9 cellular contexts compared by ENCODE assay signal in the genomic region with DNA sequence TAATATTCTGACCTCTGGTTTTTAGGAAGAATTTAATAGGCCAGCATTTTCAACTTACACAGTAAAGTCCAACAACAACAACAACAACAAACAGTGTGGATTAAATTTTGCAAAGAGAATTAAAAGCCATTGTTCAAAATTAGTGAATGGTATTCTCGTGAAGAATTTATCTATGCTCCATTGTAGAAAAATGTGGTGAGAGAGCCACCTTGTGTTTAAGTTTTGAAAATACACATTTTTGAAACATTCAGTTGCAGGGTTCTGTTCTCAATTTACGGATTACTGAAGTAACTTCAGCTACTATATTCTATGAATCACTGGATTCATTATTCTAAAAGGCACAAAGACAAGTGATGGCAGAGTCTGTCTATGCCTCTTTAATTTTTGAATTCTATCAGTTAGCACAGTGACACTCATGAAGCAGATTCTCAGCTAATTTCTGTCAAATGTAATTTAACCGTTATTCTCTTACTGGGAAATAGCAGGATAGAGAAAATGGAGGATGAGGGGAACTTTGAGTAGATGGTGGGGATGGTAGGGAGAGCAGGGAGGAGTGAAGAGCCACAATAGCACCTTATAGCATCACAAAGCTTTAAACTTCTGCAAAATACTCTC. TPM values are rescaled to one million over a fixed set of nuclear protein-coding genes. Genes with fewer than 3 reads are reported as not detected.
A peak's percentile ranks its signal among the peaks of the same experiment; 100 is the strongest.
DNase-seq lines count a peak whose midpoint lies in the region; ATAC-seq and TF ChIP-seq lines count a peak whose summit lies in the region.
"Had no signal": no experiment of that assay in that cellular context is flagged by ENCODE, and none has a peak within 500 bp of the region (broad histone marks: within the 10 kb centered on the region; RNA-seq: fewer than 3 reads in every experiment).

No MANE protein-coding gene starts in this region.

- no peak for TF ChIP-seq POLR2A in HCT116 (IDR thresholded peaks at IDR 0.05; ENCODE audit: borderline replicate concordance, extremely low read depth, insufficient read depth, insufficient read length)

- peak; percentile 29 to 65 (median 45); a peak in 4 of 6 replicates for TF ChIP-seq CTCF in HCT116 (IDR thresholded peaks at IDR 0.05 in 2 of 3, conservative IDR thresholded peaks at IDR 0.05 in 1 of 3; ENCODE audit: borderline replicate concordance in 1 of 3, insufficient read depth in 1 of 3, low read depth in 2 of 3, low read length in 2 of 3)
- TF ChIP-seq CTCF in OCI-LY1 (IDR thresholded peaks at IDR 0.05; ENCODE audit: low read length): peak; percentile 64
- TF ChIP-seq CTCF in epithelial cell of esophagus (IDR thresholded peaks at IDR 0.05; ENCODE audit: insufficient read depth, low read depth, low read length, missing control alignments): peak; percentile 37
- peak; percentile 51 for TF ChIP-seq CTCF in osteoblast (IDR thresholded peaks at IDR 0.05; ENCODE audit: extremely low read depth, low read depth, low read length)

- no peaks in the 10 kb centered on the region for H3F3A ChIP-seq in OCI-LY1 (ENCODE audit: insufficient read depth, low read length)

- ATAC-seq in HCT116 (0 out of 2 replicates have a peak, but pooled peaks have one; percentile 57), GM18520 (IDR thresholded peaks at IDR 0.05; ENCODE audit: unreplicated experiment) (no peak), HG02571 (IDR thresholded peaks at IDR 0.05; ENCODE audit: unreplicated experiment) (no peak)

- no peaks in the 10 kb centered on the region for H3K27me3 ChIP-seq in HCT116 (ENCODE audit: insufficient read depth, low read length)
- H3K27me3 ChIP-seq in OCI-LY1 (ENCODE audit: insufficient read depth, low read length): no peaks in the 10 kb centered on the region
- no peaks in the 10 kb centered on the region for H3K27me3 ChIP-seq in osteoblast (ENCODE audit: insufficient read depth, low read length)

- CTCF ChIA-PET in HCT116 (lab: Charles Lee): interaction anchor here (0.7 to 1.8 kb wide), 14 partner anchors 8 to 911 kb away, joined by 3 to 17 read pairs (median 5); no protein-coding TSS in a partner anchor

- intact Hi-C loops in HCT116 (cut with micrococcal nuclease): loop anchor here (1.0 to 5.0 kb wide), 3 partner anchors 120 to 911 kb away; no protein-coding TSS in a partner anchor

- H2AFZ ChIP-seq in HCT116 (ENCODE audit: low read depth, low read length, poor library complexity, severe bottlenecking) (no peak overlapping the region), OCI-LY1 (ENCODE audit: low read length) (no peak overlapping the region), osteoblast (ENCODE audit: low read length) (no peak overlapping the region)

- H3K27ac ChIP-seq in HCT116 (ENCODE audit: low read depth, low read length) (no peak overlapping the region), OCI-LY1 (ENCODE audit: low read depth, low read length, poor library complexity, severe bottlenecking) (no peak overlapping the region), osteoblast (ENCODE audit: low read depth, low read length) (no peak overlapping the region)
- H3K27ac ChIP-seq: SK-N-MC had no signal

- peak; percentile 34 for DNase-seq in DMS53 treated with DMSO at 0.1 percent for 48 hours (lab: John Stamatoyannopoulos, UW; ENCODE audit: unreplicated experiment)
- no peak for DNase-seq in HCT116 (ENCODE audit: low read depth, low spot score)
- peak; percentile 37 for DNase-seq in epithelial cell of esophagus (ENCODE audit: low read depth)
- DNase-seq in osteoblast (ENCODE audit: insufficient read length, low spot score, missing footprints): peak; percentile 35
- no peak for DNase-seq in HK-2 (ENCODE audit: unreplicated experiment)

- no peaks in the 10 kb centered on the region for H3K36me3 ChIP-seq in HCT116 (ENCODE audit: control insufficient read depth in 1 of 2, insufficient read depth in 2 of 2, low read length in 2 of 2)
- H3K36me3 ChIP-seq in OCI-LY1 (ENCODE audit: insufficient read depth, low read length): no peaks in the 10 kb centered on the region
- no peaks in the 10 kb centered on the region for H3K36me3 ChIP-seq in osteoblast (ENCODE audit: insufficient read depth, low read length)

- H3K4me2 ChIP-seq in HCT116 (ENCODE audit: low read length): no peak overlapping the region
- no peak overlapping the region for H3K4me2 ChIP-seq in OCI-LY1 (ENCODE audit: low read length)
- no peak overlapping the region for H3K4me2 ChIP-seq in osteoblast (ENCODE audit: insufficient read depth, low read length)

- RAD21 ChIA-PET in HCT116 (lab: Charles Lee; ENCODE audit: low non-redundant PET in 1 of 2, low total read pairs in 2 of 2, uncharacterized antibody in 2 of 2, unreplicated experiment in 2 of 2): interaction anchor here in 1 of 2 experiments (0.9 to 1.3 kb wide), 2 partner anchors 122 to 911 kb away, joined by 3 to 5 read pairs; no protein-coding TSS in a partner anchor

- H3K79me2 ChIP-seq in HCT116 (ENCODE audit: insufficient read depth, low read length) (no peaks in the 10 kb centered on the region), OCI-LY1 (ENCODE audit: insufficient read depth, low read length) (no peaks in the 10 kb centered on the region), osteoblast (ENCODE audit: insufficient read depth, low read length) (no peaks in the 10 kb centered on the region)

- H3K9me2 ChIP-seq in HCT116 (ENCODE audit: insufficient read depth) (no peaks in the 10 kb centered on the region), OCI-LY1 (ENCODE audit: low read depth, low read length) (no peaks in the 10 kb centered on the region)

- H3K4me1 ChIP-seq in HCT116 (ENCODE audit: control insufficient read depth in 1 of 2, insufficient read depth in 2 of 2, low read length in 2 of 2) (no peaks in the 10 kb centered on the region), OCI-LY1 (ENCODE audit: insufficient read depth, low read length, severe bottlenecking) (no peaks in the 10 kb centered on the region), osteoblast (ENCODE audit: insufficient read depth, low read length) (no peaks in the 10 kb centered on the region)

- H3K9ac ChIP-seq in HCT116 (ENCODE audit: low read length): no peak overlapping the region
- no peak overlapping the region for H3K9ac ChIP-seq in OCI-LY1 (ENCODE audit: low read length)

- no peaks in the 10 kb centered on the region for H4K20me1 ChIP-seq in HCT116 (ENCODE audit: insufficient read depth)
- H4K20me1 ChIP-seq in OCI-LY1 (ENCODE audit: insufficient read depth, low read length): no peaks in the 10 kb centered on the region
- H4K20me1 ChIP-seq in osteoblast (ENCODE audit: insufficient read depth, low read length): no peaks in the 10 kb centered on the region

- peak; percentile 66 for TF ChIP-seq RAD21 in HCT116 (IDR thresholded peaks at IDR 0.05; ENCODE audit: low read depth)

- no TSS peak for BruUV-seq in HCT116 (replicated peaks; lab: Mats Ljungman, UMichigan)

- H3K4me3 ChIP-seq in HCT116 (replicated peaks in 1 of 2; ENCODE audit: low read depth in 1 of 2, low read length in 2 of 2) (no peak overlapping the region), OCI-LY1 (ENCODE audit: low read depth, low read length, poor library complexity, severe bottlenecking) (no peak overlapping the region), epithelial cell of esophagus (ENCODE audit: low read length) (no peak overlapping the region), osteoblast (ENCODE audit: insufficient read depth, low read length) (no peak overlapping the region)
- H3K4me3 ChIP-seq: SK-N-MC had no signal

- H3K9me3 ChIP-seq in HCT116 (ENCODE audit: control insufficient read depth in 1 of 2, insufficient read depth in 1 of 2, low read depth in 1 of 2, low read length in 2 of 2): no peaks in the 10 kb centered on the region
- H3K9me3 ChIP-seq in OCI-LY1 (ENCODE audit: low read length): no peaks in the 10 kb centered on the region
- H3K9me3 ChIP-seq in osteoblast (ENCODE audit: low read depth, low read length): no peaks in the 10 kb centered on the region

- POLR2A ChIA-PET in HCT116 (lab: Charles Lee): no interaction called here

TF ChIP-seq in HCT116, 20 proteins besides CTCF, POLR2A, EP300 and RAD21 (continues in another document):
- TF ChIP-seq, protein P1, sequence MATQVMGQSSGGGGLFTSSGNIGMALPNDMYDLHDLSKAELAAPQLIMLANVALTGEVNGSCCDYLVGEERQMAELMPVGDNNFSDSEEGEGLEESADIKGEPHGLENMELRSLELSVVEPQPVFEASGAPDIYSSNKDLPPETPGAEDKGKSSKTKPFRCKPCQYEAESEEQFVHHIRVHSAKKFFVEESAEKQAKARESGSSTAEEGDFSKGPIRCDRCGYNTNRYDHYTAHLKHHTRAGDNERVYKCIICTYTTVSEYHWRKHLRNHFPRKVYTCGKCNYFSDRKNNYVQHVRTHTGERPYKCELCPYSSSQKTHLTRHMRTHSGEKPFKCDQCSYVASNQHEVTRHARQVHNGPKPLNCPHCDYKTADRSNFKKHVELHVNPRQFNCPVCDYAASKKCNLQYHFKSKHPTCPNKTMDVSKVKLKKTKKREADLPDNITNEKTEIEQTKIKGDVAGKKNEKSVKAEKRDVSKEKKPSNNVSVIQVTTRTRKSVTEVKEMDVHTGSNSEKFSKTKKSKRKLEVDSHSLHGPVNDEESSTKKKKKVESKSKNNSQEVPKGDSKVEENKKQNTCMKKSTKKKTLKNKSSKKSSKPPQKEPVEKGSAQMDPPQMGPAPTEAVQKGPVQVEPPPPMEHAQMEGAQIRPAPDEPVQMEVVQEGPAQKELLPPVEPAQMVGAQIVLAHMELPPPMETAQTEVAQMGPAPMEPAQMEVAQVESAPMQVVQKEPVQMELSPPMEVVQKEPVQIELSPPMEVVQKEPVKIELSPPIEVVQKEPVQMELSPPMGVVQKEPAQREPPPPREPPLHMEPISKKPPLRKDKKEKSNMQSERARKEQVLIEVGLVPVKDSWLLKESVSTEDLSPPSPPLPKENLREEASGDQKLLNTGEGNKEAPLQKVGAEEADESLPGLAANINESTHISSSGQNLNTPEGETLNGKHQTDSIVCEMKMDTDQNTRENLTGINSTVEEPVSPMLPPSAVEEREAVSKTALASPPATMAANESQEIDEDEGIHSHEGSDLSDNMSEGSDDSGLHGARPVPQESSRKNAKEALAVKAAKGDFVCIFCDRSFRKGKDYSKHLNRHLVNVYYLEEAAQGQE (IDR thresholded peaks at IDR 0.05; ENCODE audit: low read depth): no peak
- TF ChIP-seq ELF1 (IDR thresholded peaks at IDR 0.05; ENCODE audit: borderline replicate concordance, low read depth): no peak
- TF ChIP-seq ZNF274 (IDR thresholded peaks at IDR 0.05; ENCODE audit: low read depth, low read length): no peak
- TF ChIP-seq JUND (IDR thresholded peaks at IDR 0.05): no peak
- no peak for TF ChIP-seq SRF (IDR thresholded peaks at IDR 0.05; ENCODE audit: low read depth)
- TF ChIP-seq POLR2AphosphoS5 (IDR thresholded peaks at IDR 0.05; ENCODE audit: low read depth, low read length): no peak
- TF ChIP-seq SIN3A (IDR thresholded peaks at IDR 0.05; ENCODE audit: low read depth): no peak

RNA-seq across cellular contexts. Expression of a gene that starts 11.0 kb away (rescaled TPM):
- total RNA-seq in HCT116 (2021; ENCODE audit: unreplicated experiment) (not detected), osteoblast (0.29 and 0.36 TPM in 2 replicates)
- polyA plus RNA-seq in HCT116 (2012): 0.14 TPM in 1 of 2 replicates, not detected in the other

RNA-seq across cellular contexts. Expression of a gene that starts 44.1 kb away (rescaled TPM):
- total RNA-seq in HCT116 (2021; ENCODE audit: unreplicated experiment) (11.4 TPM), osteoblast (171 and 198 TPM in 2 replicates)
- 3.7 and 5.4 TPM in 2 replicates for polyA plus RNA-seq in HCT116 (2012)

Comparison
In these comparisons a context has a peak if more than half of its experiments do, and no peak if none do; other contexts are left out.
1. DNase-seq: peak in DMS53 treated with DMSO at 0.1 percent for 48 hours (single experiment), epithelial cell of esophagus (single experiment) and osteoblast (single experiment); none in HCT116 (single experiment) and HK-2 (single experiment).
2. RNA of a gene that starts 44.1 kb away (total RNA-seq): 171 to 198 TPM in osteoblast; 11.4 TPM in HCT116 (single experiment); every median in the first group is over 10 times any median in the second.
3. Peak in every context shown above with its lines, with median percentiles within 50 percentile points of each other: CTCF ChIP-seq.